3 cellular contexts compared by ENCODE assay signal in the genomic region with DNA sequence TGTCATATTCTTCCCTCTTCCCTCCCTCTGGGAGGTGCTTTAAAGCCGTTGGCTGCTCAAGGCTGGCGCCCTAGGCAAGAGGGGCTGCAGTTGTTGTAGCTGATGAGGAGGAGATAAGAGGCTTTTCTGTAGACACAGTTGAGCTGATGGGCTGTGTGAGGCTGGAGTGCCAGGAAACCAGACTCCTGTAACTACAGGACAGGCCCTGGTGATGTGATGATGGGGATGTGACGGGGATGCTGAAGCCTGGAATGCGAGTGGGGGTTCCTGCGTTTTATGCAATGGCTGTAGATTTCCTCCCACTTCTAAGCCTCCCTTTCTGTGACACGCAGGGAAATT.
TF ChIP-seq lines count a peak whose summit lies in the region.

No MANE protein-coding gene starts in this region.

TF ChIP-seq in SK-N-SH, 30 proteins besides CTCF, POLR2A, EP300 and RAD21:
- no peak for TF ChIP-seq SIN3A (IDR thresholded peaks at IDR 0.05; ENCODE audit: borderline replicate concordance, low read depth, low read length)
- peak; percentile 66; the same call in 1 of the 2 replicates for TF ChIP-seq FOXJ3 (CRISPR knock-in tag; IDR thresholded peaks at IDR 0.05)
- peak; percentile 78 for TF ChIP-seq GATA2 (CRISPR knock-in tag; IDR thresholded peaks at IDR 0.05)

TF ChIP-seq in SK-N-SH treated with all-trans-retinoic acid at 6 μM for 48 hours, 23 proteins besides CTCF, POLR2A, EP300 and RAD21:
- TF ChIP-seq OSR1 (CRISPR knock-in tag; IDR thresholded peaks at IDR 0.05) = no peak
- no peak for TF ChIP-seq ZFP3 (CRISPR knock-in tag; IDR thresholded peaks at IDR 0.05)
- no peak for TF ChIP-seq ZC3H10 (CRISPR knock-in tag; IDR thresholded peaks at IDR 0.05)
- no peak for TF ChIP-seq GLIS3 (CRISPR knock-in tag; IDR thresholded peaks at IDR 0.05)
- no peak for TF ChIP-seq ZNF70 (CRISPR knock-in tag; IDR thresholded peaks at IDR 0.05)

TF ChIP-seq in HepG2, 621 proteins besides CTCF, POLR2A, EP300 and RAD21:
- no peak for TF ChIP-seq PCBP1 (IDR thresholded peaks at IDR 0.05; ENCODE audit: borderline replicate concordance, low read depth, low read length)
- TF ChIP-seq, protein P1, sequence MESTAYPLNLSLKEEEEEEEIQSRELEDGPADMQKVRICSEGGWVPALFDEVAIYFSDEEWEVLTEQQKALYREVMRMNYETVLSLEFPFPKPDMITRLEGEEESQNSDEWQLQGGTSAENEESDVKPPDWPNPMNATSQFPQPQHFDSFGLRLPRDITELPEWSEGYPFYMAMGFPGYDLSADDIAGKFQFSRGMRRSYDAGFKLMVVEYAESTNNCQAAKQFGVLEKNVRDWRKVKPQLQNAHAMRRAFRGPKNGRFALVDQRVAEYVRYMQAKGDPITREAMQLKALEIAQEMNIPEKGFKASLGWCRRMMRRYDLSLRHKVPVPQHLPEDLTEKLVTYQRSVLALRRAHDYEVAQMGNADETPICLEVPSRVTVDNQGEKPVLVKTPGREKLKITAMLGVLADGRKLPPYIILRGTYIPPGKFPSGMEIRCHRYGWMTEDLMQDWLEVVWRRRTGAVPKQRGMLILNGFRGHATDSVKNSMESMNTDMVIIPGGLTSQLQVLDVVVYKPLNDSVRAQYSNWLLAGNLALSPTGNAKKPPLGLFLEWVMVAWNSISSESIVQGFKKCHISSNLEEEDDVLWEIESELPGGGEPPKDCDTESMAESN (CRISPR knock-in tag; conservative IDR thresholded peaks at IDR 0.05) = no peak
- TF ChIP-seq GLI4 (CRISPR knock-in tag; IDR thresholded peaks at IDR 0.05; ENCODE audit: borderline replicate concordance) = no peak
- no peak for TF ChIP-seq ZNF326 (CRISPR knock-in tag; IDR thresholded peaks at IDR 0.05; ENCODE audit: borderline replicate concordance)
- TF ChIP-seq TMF1 (CRISPR knock-in tag; IDR thresholded peaks at IDR 0.05; ENCODE audit: low read depth) = no peak
- TF ChIP-seq ELF4 (CRISPR knock-in tag; IDR thresholded peaks at IDR 0.05; ENCODE audit: borderline replicate concordance) = no peak
- TF ChIP-seq ZNF335 (CRISPR knock-in tag; IDR thresholded peaks at IDR 0.05) = no peak
- TF ChIP-seq ZIK1 (CRISPR knock-in tag; IDR thresholded peaks at IDR 0.05; ENCODE audit: borderline replicate concordance, low read depth) = no peak
- TF ChIP-seq ZNF557 (CRISPR knock-in tag; IDR thresholded peaks at IDR 0.05) = no peak
TF ChIP-seq in HepG2: peak in this region for 0.
